Comparison of ENCODE assay signal across 8 cellular contexts in the genomic region with DNA sequence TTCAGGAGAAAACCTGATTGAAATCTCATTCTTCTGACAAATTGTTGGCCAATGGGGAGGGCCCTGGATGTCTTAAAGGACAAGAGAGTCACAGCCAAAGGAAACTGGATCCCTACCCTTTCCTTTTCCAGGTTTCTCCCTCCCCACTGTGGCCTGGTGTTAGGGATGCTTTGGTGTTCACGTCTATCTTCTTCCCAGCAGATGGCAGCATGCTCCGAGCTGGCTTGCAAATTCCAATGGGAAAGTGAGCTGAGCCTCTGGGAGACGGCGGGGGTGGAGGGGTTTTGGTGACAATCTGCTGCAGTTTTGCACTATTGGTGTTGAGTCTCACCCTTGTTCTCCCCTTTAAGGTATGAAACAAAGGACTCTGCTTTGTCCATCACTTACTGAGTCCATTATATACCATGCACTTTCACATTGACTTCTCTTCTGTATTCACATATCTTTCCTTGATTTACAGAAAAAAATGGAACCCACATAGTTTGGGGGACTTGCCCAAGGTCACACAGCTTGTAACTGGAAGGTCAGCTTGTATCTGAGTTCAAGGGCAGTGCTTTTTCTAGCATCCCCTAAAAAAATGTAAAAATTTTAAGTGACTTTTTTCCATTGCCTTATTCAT. TPM values are rescaled to one million over a fixed set of nuclear protein-coding genes. Genes with fewer than 3 reads are reported as not detected.
DNase-seq lines count a peak whose midpoint lies in the region; ATAC-seq and TF ChIP-seq lines count a peak whose summit lies in the region.

No MANE protein-coding gene starts in this region.

- H3K4ac ChIP-seq in IMR-90 (ENCODE audit: low read depth, low read length): no peak overlapping the region

- H4K8ac ChIP-seq in IMR-90 (ENCODE audit: low read depth in 2 of 2, low read length in 2 of 2): no peak overlapping the region

- no CpG with 5 or more reads among the region's 4 CpGs for WGBS in IMR-90 (ENCODE audit: extremely low coverage in 2 of 2, insufficient read length in 1 of 2), 2 experiments

- H4K5ac ChIP-seq in IMR-90 (ENCODE audit: low read depth, low read length): no peak overlapping the region

- no peak overlapping the region for H3K23ac ChIP-seq in IMR-90 (ENCODE audit: low read depth, low read length)

- H2BK15ac ChIP-seq in IMR-90 (ENCODE audit: low read depth, low read length): no peak overlapping the region

- DNase-seq in AG20443 (ENCODE audit: low spot score): peak; percentile 86
- peak; percentile 50 for DNase-seq in IMR-90
- peak; percentile 68 for DNase-seq in RKO (ENCODE audit: low spot score)
- DNase-seq in fibroblast of lung (ENCODE audit: low read depth in 2 of 2): peak; percentile 46 to 65
- peak; percentile 80 for DNase-seq in osteoblast (ENCODE audit: insufficient read length, low spot score, missing footprints)
- DNase-seq in RPMI8226: no peak
- DNase-seq in ureter (ENCODE audit: low spot score): no peak

- no peak overlapping the region for H3K14ac ChIP-seq in IMR-90 (replicated peaks; ENCODE audit: low read depth, low read length)

- no peaks in the 10 kb centered on the region for H3K79me1 ChIP-seq in IMR-90 (ENCODE audit: low read depth in 1 of 2, low read length in 2 of 2)

- H2BK5ac ChIP-seq in IMR-90 (ENCODE audit: low read depth, low read length, poor library complexity, severe bottlenecking): no peak overlapping the region

- H3K27me3 ChIP-seq in IMR-90 (ENCODE audit: control insufficient read depth, insufficient read depth, low read length): peaks cover 35% of the 10 kb centered on the region
- peaks cover 30% of the 10 kb centered on the region for H3K27me3 ChIP-seq in fibroblast of lung (ENCODE audit: control insufficient read depth, insufficient read depth, low read length)
- peaks cover 11% of the 10 kb centered on the region for H3K27me3 ChIP-seq in osteoblast (ENCODE audit: insufficient read depth, low read length)

- no peak overlapping the region for H3K18ac ChIP-seq in IMR-90 (ENCODE audit: low read depth, low read length)

- dilution Hi-C loops in IMR-90 (cut with HindIII; ENCODE audit: low sequenced_read_pairs, unreplicated experiment): no loop called here

- H3K27ac ChIP-seq in IMR-90 (ENCODE audit: insufficient read depth, low read length) (no peak overlapping the region), fibroblast of lung (ENCODE audit: insufficient read depth, low read length) (no peak overlapping the region), osteoblast (ENCODE audit: low read depth, low read length) (no peak overlapping the region)

- no peaks in the 10 kb centered on the region for H4K20me1 ChIP-seq in IMR-90 (ENCODE audit: insufficient read depth, low read length)
- H4K20me1 ChIP-seq in fibroblast of lung (ENCODE audit: control insufficient read depth, extremely low read depth, insufficient read depth, low read length): no peaks in the 10 kb centered on the region
- H4K20me1 ChIP-seq in osteoblast (ENCODE audit: insufficient read depth, low read length): no peaks in the 10 kb centered on the region

- POLR2A ChIA-PET in IMR-90 (lab: Charles Lee; ENCODE audit: unreplicated experiment): no interaction called here

- intact Hi-C loops in IMR-90 (cut with micrococcal nuclease): loop anchor here (1.0 kb wide), 2 partner anchors 39 to 192 kb away; partner anchors contain the start of gene CCDC177

- H2AFZ ChIP-seq in IMR-90 (replicated peaks; ENCODE audit: low read length, poor library complexity) (no peak overlapping the region), fibroblast of lung (ENCODE audit: low read length) (no peak overlapping the region), osteoblast (ENCODE audit: low read length) (no peak overlapping the region)

- H3K9me1 ChIP-seq in IMR-90 (ENCODE audit: insufficient read depth, low read length): no peaks in the 10 kb centered on the region

- CTCF ChIA-PET in IMR-90 (lab: Yijun Ruan, JAX): interaction anchor here (0.7 to 1.8 kb wide), 8 partner anchors 11 to 192 kb away, joined by 3 to 7 read pairs (median 4); partner anchors contain the start of gene CCDC177

- H3K9me3 ChIP-seq in IMR-90 (ENCODE audit: control insufficient read depth, insufficient read depth, low read length) (peaks cover 5% of the 10 kb centered on the region; the same call in 1 of the 2 replicates), fibroblast of lung (ENCODE audit: control insufficient read depth, insufficient read depth, low read depth, low read length) (no peaks in the 10 kb centered on the region), osteoblast (ENCODE audit: low read depth, low read length) (no peaks in the 10 kb centered on the region)

- H3K4me1 ChIP-seq in IMR-90 (ENCODE audit: control insufficient read depth, insufficient read depth, low read length): no peaks in the 10 kb centered on the region
- no peaks in the 10 kb centered on the region for H3K4me1 ChIP-seq in fibroblast of lung (ENCODE audit: control insufficient read depth, extremely low read depth, insufficient read depth, low read length)
- no peaks in the 10 kb centered on the region for H3K4me1 ChIP-seq in osteoblast (ENCODE audit: insufficient read depth, low read length)

- in situ Hi-C loops in IMR-90 (cut with MboI; ENCODE audit: low sequenced_read_pairs): no loop called here

- H2BK120ac ChIP-seq in IMR-90 (ENCODE audit: low read depth, low read length): no peak overlapping the region

- H3K56ac ChIP-seq in IMR-90 (ENCODE audit: extremely low read depth, insufficient read depth, low read length): no peak overlapping the region

- no peak overlapping the region for H4K91ac ChIP-seq in IMR-90 (ENCODE audit: insufficient read depth, low read depth, low read length)

- no peak overlapping the region for H2AK9ac ChIP-seq in IMR-90 (replicated peaks; ENCODE audit: low read depth, low read length, poor library complexity)

- H3K36me3 ChIP-seq in IMR-90 (ENCODE audit: control insufficient read depth, insufficient read depth, low read length) (no peaks in the 10 kb centered on the region), fibroblast of lung (ENCODE audit: control insufficient read depth, insufficient read depth, low read length) (no peaks in the 10 kb centered on the region), osteoblast (ENCODE audit: insufficient read depth, low read length) (no peaks in the 10 kb centered on the region)

- H2BK20ac ChIP-seq in IMR-90 (ENCODE audit: low read depth, low read length): no peak overlapping the region

- H2AK5ac ChIP-seq in IMR-90 (ENCODE audit: low read depth, low read length): no peak overlapping the region

- no peak overlapping the region for H3K9ac ChIP-seq in IMR-90 (ENCODE audit: low read depth, low read length)
- H3K9ac ChIP-seq in fibroblast of lung (ENCODE audit: insufficient read depth, low read length): no peak overlapping the region

- no peak overlapping the region for H3K4me2 ChIP-seq in IMR-90 (ENCODE audit: low read depth, low read length)
- no peak overlapping the region for H3K4me2 ChIP-seq in fibroblast of lung (ENCODE audit: extremely low read depth, insufficient read depth, low read length)
- H3K4me2 ChIP-seq in osteoblast (ENCODE audit: insufficient read depth, low read length): no peak overlapping the region

- no peak overlapping the region for H3K4me3 ChIP-seq in IMR-90 (ENCODE audit: insufficient read depth, low read depth, low read length)
- H3K4me3 ChIP-seq in fibroblast of lung (replicated peaks in 1 of 4; ENCODE audit: control extremely low read depth in 1 of 4, insufficient read depth in 1 of 4, low read depth in 3 of 4, low read length in 4 of 4): no peak overlapping the region
- H3K4me3 ChIP-seq in osteoblast (ENCODE audit: insufficient read depth, low read length): no peak overlapping the region

- TF ChIP-seq POLR2A in IMR-90 (IDR thresholded peaks at IDR 0.05; ENCODE audit: low read depth, low read length): no peak

- TF ChIP-seq CTCF in IMR-90 (conservative IDR thresholded peaks at IDR 0.05; ENCODE audit: low read depth, low read length): peak; percentile 71
- peak; percentile 79 to 88 for TF ChIP-seq CTCF in fibroblast of lung (conservative IDR thresholded peaks at IDR 0.05 in 1 of 2, IDR thresholded peaks at IDR 0.05 in 1 of 2; ENCODE audit: low read depth in 1 of 2, low read length in 2 of 2)
- TF ChIP-seq CTCF in osteoblast (IDR thresholded peaks at IDR 0.05; ENCODE audit: extremely low read depth, low read depth, low read length): peak; percentile 85

- BruUV-seq in IMR-90 (replicated peaks; lab: Mats Ljungman, UMichigan): no TSS peak

- peak; percentile 71 for TF ChIP-seq RAD21 in IMR-90 (IDR thresholded peaks at IDR 0.05; ENCODE audit: low read length)

- H3K79me2 ChIP-seq in fibroblast of lung (ENCODE audit: control insufficient read depth, insufficient read depth, low read length): no peaks in the 10 kb centered on the region
- H3K79me2 ChIP-seq in osteoblast (ENCODE audit: insufficient read depth, low read length): no peaks in the 10 kb centered on the region

- ATAC-seq in IMR-90 (ENCODE audit: low read depth): peak; percentile 93
- no peak for ATAC-seq in GM18907 (IDR thresholded peaks at IDR 0.05; ENCODE audit: unreplicated experiment)

TF ChIP-seq in IMR-90, 13 proteins besides CTCF, POLR2A, EP300 and RAD21 (continues in another document):
- TF ChIP-seq SMC3 (IDR thresholded peaks at IDR 0.05; ENCODE audit: low read depth, low read length) (peak; percentile 70), MAZ (IDR thresholded peaks at IDR 0.05; ENCODE audit: borderline replicate concordance, low read depth, low read length) (peak; percentile 13; the same call in 1 of the 2 replicates), CHD1 (IDR thresholded peaks at IDR 0.05; ENCODE audit: low read depth, low read length) (no peak), BHLHE40 (IDR thresholded peaks at IDR 0.05; ENCODE audit: low read depth, low read length) (no peak)

RNA-seq across cellular contexts. Expression of gene CCDC177, which starts 39.3 kb away (rescaled TPM):
- total RNA-seq in IMR-90 (2012; rRNA removed) (not detected in 2 replicates), fibroblast of lung (not detected in 2 replicates), osteoblast (not detected in 2 replicates), ureter (not detected)
- polyA plus RNA-seq in IMR-90 (2012; rRNA removed) (not detected in 2 replicates), fibroblast of lung (not detected in 2 replicates)
- not detected in 2 replicates for polyA plus RNA-seq in IMR-90 (2012; cell fraction: cytosol; rRNA removed)
- polyA plus RNA-seq in IMR-90 (2012; cell fraction: nucleus; rRNA removed; ENCODE audit: low replicate concordance): not detected in 2 replicates
- polyA plus RNA-seq in fibroblast of lung (2012): not detected in 2 replicates
- polyA minus RNA-seq in fibroblast of lung (ENCODE audit: low replicate concordance): not detected in 2 replicates

RNA-seq across cellular contexts. Expression of gene PLEKHD1, which starts 50.8 kb away (rescaled TPM):
- total RNA-seq in IMR-90 (2012; rRNA removed) (under 0.01 TPM in 1 of 2 replicates, not detected in the other), fibroblast of lung (under 0.01 TPM in 2 replicates), osteoblast (under 0.01 TPM in 2 replicates), ureter (0.10 TPM)
- polyA plus RNA-seq in IMR-90 (2012; rRNA removed) (not detected in 2 replicates), fibroblast of lung (0.01 TPM in 1 of 2 replicates, not detected in the other)
- not detected in 2 replicates for polyA plus RNA-seq in IMR-90 (2012; cell fraction: cytosol; rRNA removed)
- polyA plus RNA-seq in IMR-90 (2012; cell fraction: nucleus; rRNA removed; ENCODE audit: low replicate concordance): 0.05 TPM in 2 replicates
- not detected in 2 replicates for polyA plus RNA-seq in fibroblast of lung (2012)
- polyA minus RNA-seq in fibroblast of lung (ENCODE audit: low replicate concordance): not detected in 2 replicates

Comparison
In these comparisons a context has a peak if more than half of its experiments do, and no peak if none do; other contexts are left out.
1. DNase-seq: peak in AG20443 (single experiment), IMR-90 (single experiment), RKO (single experiment), fibroblast of lung (2 of 2) and osteoblast (single experiment); none in RPMI8226 (single experiment) and ureter (single experiment).
2. Peak in every context shown above with its lines, with median percentiles within 50 percentile points of each other: CTCF ChIP-seq.